In genomic region chr13:109787135-109787954, GRCh38 we compare ENCODE assay signal across 8 cellular contexts. TPM values are rescaled to one million over a fixed set of nuclear protein-coding genes. Genes with fewer than 3 reads are reported as not detected.
DNase-seq lines count a peak whose midpoint lies in the region; ATAC-seq, FAIRE-seq and TF ChIP-seq lines count a peak whose summit lies in the region.

No MANE protein-coding gene starts in this region.

- POLR2A ChIA-PET in Panc1 (lab: Charles Lee) = no interaction called here

- H3K27me3 ChIP-seq in ACC112 (ENCODE audit: insufficient read depth, low read length) (no peaks in the 10 kb centered on the region), Panc1 (ENCODE audit: control insufficient read depth, insufficient read depth, low read length) (no peaks in the 10 kb centered on the region), astrocyte (ENCODE audit: insufficient read depth, low read length) (no peaks in the 10 kb centered on the region), hepatocyte (no peaks in the 10 kb centered on the region)

- peaks cover 25% of the 10 kb centered on the region for H3K79me2 ChIP-seq in ACC112 (ENCODE audit: control insufficient read depth, insufficient read depth, low read length, unreplicated experiment)
- peaks cover 25% of the 10 kb centered on the region for H3K79me2 ChIP-seq in astrocyte (ENCODE audit: insufficient read depth, low read length)
- peaks cover 20% of the 10 kb centered on the region for H3K79me2 ChIP-seq in hepatocyte

- H3K9ac ChIP-seq in astrocyte (ENCODE audit: low read length) = peak overlapping the region; percentile 86

- peak overlapping the region; percentile 87 for H2AFZ ChIP-seq in ACC112 (ENCODE audit: low read length, unreplicated experiment)
- H2AFZ ChIP-seq in astrocyte (ENCODE audit: low read depth, low read length) = peak overlapping the region; percentile 73
- H2AFZ ChIP-seq in hepatocyte = peak overlapping the region; percentile 84

- H4K20me1 ChIP-seq in astrocyte (ENCODE audit: insufficient read depth, low read length) (peaks cover 7% of the 10 kb centered on the region), hepatocyte (ENCODE audit: insufficient read depth, poor library complexity, severe bottlenecking) (peaks cover 11% of the 10 kb centered on the region)

- H3K27me3 Mint-ChIP-seq in astrocyte (ENCODE audit: low read depth, unreplicated experiment) = no peaks in the 10 kb centered on the region

- CTCF ChIA-PET in Panc1 (lab: Charles Lee) = no interaction called here

- peaks cover 6% of the 10 kb centered on the region for H3K4me1 Mint-ChIP-seq in astrocyte (ENCODE audit: low read depth, unreplicated experiment)

- no peaks in the 10 kb centered on the region for H3K9me2 ChIP-seq in hepatocyte (replicated peaks; ENCODE audit: insufficient read depth)

- H3K36me3 ChIP-seq in ACC112 (ENCODE audit: insufficient read depth, low read length) (peaks cover 8% of the 10 kb centered on the region; the same call in 1 of the 2 replicates), Panc1 (ENCODE audit: control insufficient read depth, insufficient read depth, low read length) (no peaks in the 10 kb centered on the region), astrocyte (ENCODE audit: insufficient read depth, low read length) (no peaks in the 10 kb centered on the region), hepatocyte (replicated peaks; ENCODE audit: insufficient read depth, low read depth) (no peaks in the 10 kb centered on the region)

- H3K4me1 ChIP-seq in ACC112 (ENCODE audit: control insufficient read depth, insufficient read depth, low read length, unreplicated experiment) (peaks cover 18% of the 10 kb centered on the region), Panc1 (ENCODE audit: control insufficient read depth, insufficient read depth, low read length) (no peaks in the 10 kb centered on the region; the same call in 1 of the 2 replicates), astrocyte (ENCODE audit: insufficient read depth, low read length) (peaks cover 6% of the 10 kb centered on the region), hepatocyte (ENCODE audit: insufficient read depth) (no peaks in the 10 kb centered on the region)

- peak overlapping the region; percentile 98 for H3K4me3 ChIP-seq in ACC112 (ENCODE audit: low read depth, low read length)
- H3K4me3 ChIP-seq in Panc1 (ENCODE audit: low read depth in 2 of 2, low read length in 2 of 2) = peak overlapping the region; percentile 55 to 66
- H3K4me3 ChIP-seq in astrocyte (ENCODE audit: insufficient read depth, low read depth, low read length) = peak overlapping the region; percentile 68
- peak overlapping the region; percentile 90 for H3K4me3 ChIP-seq in hepatocyte

- intact Hi-C loops in Panc1 (cut with micrococcal nuclease; ENCODE audit: unreplicated experiment) = loop anchor here (5.0 kb wide), 1 partner anchor 315 kb away; no protein-coding TSS in a partner anchor
- intact Hi-C loops in sciatic nerve (cut with DNase I) = loop anchor here (10.0 kb wide), 2 partner anchors 643 to 917 kb away; partner anchors contain the start of gene CARS2

- TF ChIP-seq CTCF in Panc1 (IDR thresholded peaks at IDR 0.05) = no peak
- TF ChIP-seq CTCF in astrocyte (IDR thresholded peaks at IDR 0.05; ENCODE audit: insufficient read depth, low read depth, low read length) = no peak
- TF ChIP-seq CTCF in hepatocyte (IDR thresholded peaks at IDR 0.05; ENCODE audit: poor library complexity) = no peak

- FAIRE-seq in astrocyte (lab: Jason Lieb, UNC) = no peak

- in situ Hi-C loops in Panc1 (cut with HindIII; ENCODE audit: low pct_unique_long_range_greater_than_20kb, low sequenced_read_pairs) = no loop called here

- WGBS in hepatocyte (ENCODE audit: low lambda C conversion rate, missing lambda C conversion rate) = under 1% methylated on average over 40 of the region's 86 CpGs

- no TSS peak for BruUV-seq in Panc1 (replicated peaks; lab: Mats Ljungman, UMichigan)

- H3K36me3 Mint-ChIP-seq in astrocyte (ENCODE audit: low read depth, unreplicated experiment) = peaks cover 2% of the 10 kb centered on the region

- ATAC-seq in GM18868 (IDR thresholded peaks at IDR 0.05; ENCODE audit: unreplicated experiment) (peak; percentile 6), HG03521 (IDR thresholded peaks at IDR 0.05; ENCODE audit: unreplicated experiment) (peak; percentile 5), Panc1 (peak; percentile 5; the same call in 1 of the 2 replicates), sciatic nerve (peak; percentile 32)

- H3K27ac Mint-ChIP-seq in astrocyte (ENCODE audit: unreplicated experiment) = no peak overlapping the region

- H3K4me3 Mint-ChIP-seq in astrocyte (ENCODE audit: unreplicated experiment) = peak overlapping the region; percentile 84

- peak overlapping the region; percentile 68; the same call in 1 of the 2 replicates for H3K27ac ChIP-seq in ACC112 (ENCODE audit: low read depth, low read length)
- H3K27ac ChIP-seq in Panc1 (ENCODE audit: low read length) = peak overlapping the region; percentile 44; the same call in 1 of the 2 replicates
- peak overlapping the region; percentile 61 for H3K27ac ChIP-seq in astrocyte (ENCODE audit: low read depth, low read length)
- H3K27ac ChIP-seq in hepatocyte = peak overlapping the region; percentile 94

- H3K9me3 ChIP-seq in Panc1 (ENCODE audit: control insufficient read depth, insufficient read depth, low read depth, low read length) (no peaks in the 10 kb centered on the region), astrocyte (ENCODE audit: insufficient read depth, low read depth, low read length) (no peaks in the 10 kb centered on the region), hepatocyte (ENCODE audit: low read depth) (no peaks in the 10 kb centered on the region)

- DNase-seq in Panc1 (ENCODE audit: low read depth, low spot score) = no peak
- no peak for DNase-seq in astrocyte (ENCODE audit: low read depth)
- DNase-seq in hepatocyte (ENCODE audit: low spot score) = peak; percentile 67
- peak; percentile 71 for DNase-seq in sciatic nerve (ENCODE audit: low spot score)
- no peak for DNase-seq in 8988T

- H3K4me2 ChIP-seq in astrocyte (ENCODE audit: low read length) = peak overlapping the region; percentile 91
- H3K4me2 ChIP-seq in hepatocyte = peak overlapping the region; percentile 81

- H3K9me3 Mint-ChIP-seq in astrocyte (ENCODE audit: unreplicated experiment) = no peaks in the 10 kb centered on the region

RNA-seq across cellular contexts. Expression of gene IRS2, which starts 1.0 kb away (rescaled TPM):
- total RNA-seq in Panc1 (2021; ENCODE audit: unreplicated experiment) = 5.9 TPM
- 4.7 TPM for polyA plus RNA-seq in Panc1 (2012; ENCODE audit: insufficient read length)
- total RNA-seq in astrocyte = 14.4 and 20.1 TPM in 2 replicates
- 15.7 and 19.4 TPM in 2 replicates for total RNA-seq in hepatocyte
- 26.4 and 27.9 TPM in 2 replicates for polyA plus RNA-seq in hepatocyte
- 24.7 TPM for total RNA-seq in sciatic nerve

Comparison
In these comparisons a context has a peak if more than half of its experiments do, and no peak if none do; other contexts are left out.
1. H3K27ac ChIP-seq: peak in every context shown above with its lines; median percentile 94 in hepatocyte; 68 in ACC112; 61 in astrocyte; 44 in Panc1.
2. DNase-seq: peak in hepatocyte (single experiment) and sciatic nerve (single experiment); none in Panc1 (single experiment), astrocyte (single experiment) and 8988T (single experiment).
3. Peak in every context shown above with its lines, with median percentiles within 50 percentile points of each other: H2AFZ ChIP-seq, H3K4me3 ChIP-seq and ATAC-seq.